In genomic region chr22:29418704-29419103, GRCh38 we compare ENCODE assay signal across 4 cellular contexts. TPM values are rescaled to one million over a fixed set of nuclear protein-coding genes. Genes with fewer than 3 reads are reported as not detected.
"Had no signal": no experiment of that assay in that cellular context is flagged by ENCODE, and none has a peak within 500 bp of the region (broad histone marks: within the 10 kb centered on the region; RNA-seq: fewer than 3 reads in every experiment).

No MANE protein-coding gene starts in this region.

RNA-seq across cellular contexts. Expression of gene RFPL1, which starts 19.7 kb away (rescaled TPM):
- total RNA-seq: GM23248, HT-29, IMR-90, K562 had no signal
- polyA plus RNA-seq: GM23248, IMR-90, K562 had no signal
